8 cellular contexts compared by ENCODE assay signal in genomic region chr2:168457177-168457905, GRCh38. TPM values are rescaled to one million over a fixed set of nuclear protein-coding genes. Genes with fewer than 3 reads are reported as not detected.
DNase-seq lines count a peak whose midpoint lies in the region; ATAC-seq and TF ChIP-seq lines count a peak whose summit lies in the region.

No MANE protein-coding gene starts in this region.

- peaks cover 20% of the 10 kb centered on the region for H4K20me1 ChIP-seq in OCI-LY3 (ENCODE audit: insufficient read depth, low read length)

- POLR2A ChIA-PET in AG04449 (lab: Yijun Ruan, JAX): no interaction called here

- H3K4me3 ChIP-seq in AG04449 (ENCODE audit: low read depth, low read length) (peak overlapping the region; percentile 96), OCI-LY3 (ENCODE audit: low read length) (peak overlapping the region; percentile 88), ovary (peak overlapping the region; percentile 91)

- H3K27ac ChIP-seq in OCI-LY3 (ENCODE audit: low read length): no peak overlapping the region
- peak overlapping the region; percentile 42 for H3K27ac ChIP-seq in epithelial cell of prostate
- H3K27ac ChIP-seq in ovary: no peak overlapping the region

- intact Hi-C loops in ovary (cut with DNase I): loop anchor here in 1 of 4 donors (10.0 kb wide), 1 partner anchor 177 kb away; no protein-coding TSS in a partner anchor

- H3K36me3 ChIP-seq in OCI-LY3 (replicated peaks; ENCODE audit: low read depth, low read length) (no peaks in the 10 kb centered on the region), ovary (no peaks in the 10 kb centered on the region)

- peak overlapping the region; percentile 83 for H3K9ac ChIP-seq in OCI-LY3 (ENCODE audit: low read length)

- CTCF ChIA-PET in AG04449 (lab: Yijun Ruan, JAX): interaction anchor here (0.9 kb wide), 1 partner anchor 14 kb away, joined by 3 read pairs; no protein-coding TSS in a partner anchor

- DNase-seq in AG04449 (ENCODE audit: low read depth, low spot score) (no peak), epithelial cell of prostate (ENCODE audit: low read depth, low spot score) (no peak), ovary (no peak), COLO668 (lab: John Stamatoyannopoulos, UW; ENCODE audit: unreplicated experiment) (no peak), SW480 (ENCODE audit: low spot score) (no peak), T1000 (lab: John Stamatoyannopoulos, UW) (no peak)

- no peak for TF ChIP-seq EP300 in ovary (IDR thresholded peaks at IDR 0.05)

- no peaks in the 10 kb centered on the region for H3K27me3 ChIP-seq in OCI-LY3 (ENCODE audit: low read depth, low read length)
- H3K27me3 ChIP-seq in ovary: no peaks in the 10 kb centered on the region

- H3K9me3 ChIP-seq in OCI-LY3 (ENCODE audit: insufficient read depth, low read length) (no peaks in the 10 kb centered on the region), ovary (no peaks in the 10 kb centered on the region)

- ATAC-seq in GM18502 (IDR thresholded peaks at IDR 0.05; ENCODE audit: poor library complexity, unreplicated experiment): peak; percentile 24

- 5 to 16% (median 10%) methylated on average over 19 of the region's 19 CpGs for WGBS in ovary, 3 donors

- H3K4me2 ChIP-seq in OCI-LY3 (ENCODE audit: low read length): peak overlapping the region; percentile 98

- peaks cover 44% of the 10 kb centered on the region for H3K79me2 ChIP-seq in OCI-LY3 (ENCODE audit: low read length)

- H3K4me1 ChIP-seq in OCI-LY3 (ENCODE audit: low read length) (peaks cover 28% of the 10 kb centered on the region), ovary (ENCODE audit: insufficient read depth) (peaks cover 2% of the 10 kb centered on the region)

- TF ChIP-seq POLR2A in ovary (IDR thresholded peaks at IDR 0.05): no peak

- TF ChIP-seq CTCF in AG04449 (IDR thresholded peaks at IDR 0.05; ENCODE audit: insufficient read depth, low read length, missing control alignments): no peak
- no peak for TF ChIP-seq CTCF in OCI-LY3 (IDR thresholded peaks at IDR 0.05; ENCODE audit: low read depth, low read length)
- no peak for TF ChIP-seq CTCF in ovary (IDR thresholded peaks at IDR 0.05)

- peak overlapping the region; percentile 55; the same call in 1 of the 2 replicates for H2AFZ ChIP-seq in OCI-LY3 (ENCODE audit: low read depth, low read length)

RNA-seq across cellular contexts. Expression of gene CERS6, which starts 1.3 kb away (rescaled TPM):
- 10 to 100 TPM; 13.9 to 30.8 (median 29.3) TPM for total RNA-seq in ovary
- polyA plus RNA-seq in ovary: 10 to 100 TPM; 11.5 to 20.2 TPM
